ENCODE assay signal across 23 cellular contexts in genomic region chr19:19505669-19506326, GRCh38.
"Had no signal": no experiment of that assay in that cellular context is flagged by ENCODE, and none has a peak within 500 bp of the region (broad histone marks: within the 10 kb centered on the region; RNA-seq: fewer than 3 reads in every experiment).

No MANE protein-coding gene starts in this region.

- H3K27me3 Mint-ChIP-seq: activated CD4-positive, alpha-beta memory T cell treated with anti-CD3 and anti-CD28 coated beads for 36 hours; activated CD4-positive, alpha-beta T cell treated with anti-CD3 and anti-CD28 coated beads, Interleukin-2, amount 10 ng/mL, durations not matched to agents 24 days and 14 days; activated naive CD4-positive, alpha-beta T cell treated with anti-CD3 and anti-CD28 coated beads, Interleukin-2, amount 50 U/mL, for 24 hours; T-helper 17 cell had no signal

- ATAC-seq: activated T-cell treated with anti-CD3 and anti-CD28 coated beads, Interleukin-2, amount 50 U/mL, for 72 hours; T-helper 17 cell; WTC11 had no signal

- H3K4me1 Mint-ChIP-seq: activated naive CD4-positive, alpha-beta T cell treated with anti-CD3 and anti-CD28 coated beads, Interleukin-2, amount 50 U/mL, for 24 hours had no signal

- DNase-seq: activated CD4-positive, alpha-beta memory T cell treated with anti-CD3 and anti-CD28 coated beads for 36 hours; activated CD4-positive, alpha-beta T cell treated with anti-CD3 and anti-CD28 coated beads, Interleukin-2, amount 10 ng/mL, durations not matched to agents 24 days and 14 days; activated CD4-positive, CD25-positive, alpha-beta regulatory T cell treated with anti-CD3 and anti-CD28 coated beads, Interleukin-2, amount 50 U/mL, for 72 hours; activated CD8-positive, alpha-beta memory T cell treated with anti-CD3 and anti-CD28 coated beads for 24 hours; activated gamma-delta T cell treated with Interleukin-2 at 50 U/mL for 16 hours; activated T-cell treated with anti-CD3 and anti-CD28 coated beads, Interleukin-2, amount 50 U/mL, for 72 hours; aorta; central memory CD4-positive, alpha-beta T cell; Karpas-422; MM.1S; NCI-H1105; NCI-H1436; NCI-H1694 treated with DMSO at 0.1 percent for 48 hours; NCI-H2081; NCI-H524; SIG-M5; T-helper 17 cell; T-helper 9 cell had no signal

- H3K27ac Mint-ChIP-seq: activated CD4-positive, alpha-beta memory T cell treated with anti-CD3 and anti-CD28 coated beads for 36 hours; activated CD4-positive, alpha-beta T cell treated with anti-CD3 and anti-CD28 coated beads, Interleukin-2, amount 10 ng/mL, durations not matched to agents 24 days and 14 days; activated naive CD4-positive, alpha-beta T cell treated with anti-CD3 and anti-CD28 coated beads, Interleukin-2, amount 50 U/mL, for 24 hours; activated T-cell treated with anti-CD3 and anti-CD28 coated beads, Interleukin-2, amount 50 U/mL, for 72 hours; activated T-helper 2 cell treated with anti-CD3 and anti-CD28 coated beads, Interferon-gamma antibody, Interleukin-2, Interleukin-4, amounts not matched to agents 10 μg/mL and 5 μg/mL and 100 μg/mL, durations not matched to agents 14 hours and 24 hours and 36 hours; T-helper 17 cell; WTC11 had no signal

- FAIRE-seq: bronchial epithelial cell, RCC 7860 had no signal

- H3K9me3 Mint-ChIP-seq: activated CD4-positive, alpha-beta memory T cell treated with anti-CD3 and anti-CD28 coated beads for 36 hours; activated CD4-positive, alpha-beta T cell treated with anti-CD3 and anti-CD28 coated beads, Interleukin-2, amount 10 ng/mL, durations not matched to agents 24 days and 14 days; activated naive CD4-positive, alpha-beta T cell treated with anti-CD3 and anti-CD28 coated beads, Interleukin-2, amount 50 U/mL, for 24 hours; activated T-cell treated with anti-CD3 and anti-CD28 coated beads, Interleukin-2, amount 50 U/mL, for 72 hours; activated T-helper 2 cell treated with anti-CD3 and anti-CD28 coated beads, Interferon-gamma antibody, Interleukin-2, Interleukin-4, amounts not matched to agents 10 μg/mL and 5 μg/mL and 100 μg/mL, durations not matched to agents 14 hours and 24 hours and 36 hours; WTC11 had no signal

- H3K4me3 Mint-ChIP-seq: activated CD4-positive, alpha-beta memory T cell treated with anti-CD3 and anti-CD28 coated beads for 36 hours; activated CD4-positive, alpha-beta T cell treated with anti-CD3 and anti-CD28 coated beads, Interleukin-2, amount 10 ng/mL, durations not matched to agents 24 days and 14 days; activated naive CD4-positive, alpha-beta T cell treated with anti-CD3 and anti-CD28 coated beads, Interleukin-2, amount 50 U/mL, for 24 hours; activated T-cell treated with anti-CD3 and anti-CD28 coated beads, Interleukin-2, amount 50 U/mL, for 72 hours; T-helper 17 cell; WTC11 had no signal
